Comparison of ENCODE assay signal across 19 cellular contexts in the genomic region with DNA sequence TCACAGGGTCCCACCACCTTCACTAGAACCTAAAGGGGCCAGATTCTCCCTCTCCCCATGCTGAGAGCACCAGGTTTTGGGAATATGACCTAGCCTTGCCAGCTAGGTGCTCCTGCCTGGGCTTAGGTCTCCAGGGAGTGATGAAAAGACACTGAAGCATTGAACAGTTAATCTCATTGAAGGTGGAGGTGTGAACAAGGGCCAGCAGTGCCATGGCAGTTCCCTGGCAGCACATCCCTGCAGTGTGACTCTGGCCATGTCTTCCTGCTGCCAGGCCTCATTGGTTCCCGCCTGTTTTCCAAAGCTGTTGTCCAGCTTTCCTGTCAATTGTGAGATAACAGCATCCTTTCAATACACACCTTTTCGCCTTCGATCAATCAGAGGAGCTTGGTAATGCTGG. TPM values are rescaled to one million over a fixed set of nuclear protein-coding genes. Genes with fewer than 3 reads are reported as not detected.
"Had no signal": no experiment of that assay in that cellular context is flagged by ENCODE, and none has a peak within 500 bp of the region (broad histone marks: within the 10 kb centered on the region; RNA-seq: fewer than 3 reads in every experiment).

No MANE protein-coding gene starts in this region.

- H3K4me3 ChIP-seq: pancreas, psoas muscle, upper lobe of right lung had no signal

- H3K4me1 Mint-ChIP-seq: activated CD4-positive, alpha-beta memory T cell treated with anti-CD3 and anti-CD28 coated beads, Interleukin-2, amount 10 ng/mL, durations not matched to agents 7 days and 5 days; activated naive CD8-positive, alpha-beta T cell treated with anti-CD3 and anti-CD28 coated beads for 36 hours; natural killer cell had no signal

- H3K4me1 ChIP-seq: breast epithelium, foreskin keratinocyte, pancreas, upper lobe of right lung had no signal

- H3K27ac ChIP-seq: foreskin keratinocyte, pancreas, psoas muscle, upper lobe of right lung had no signal

- H3K27me3 ChIP-seq: breast epithelium, foreskin keratinocyte, pancreas, upper lobe of right lung had no signal

- H3K4me3 Mint-ChIP-seq: activated CD4-positive, alpha-beta memory T cell treated with anti-CD3 and anti-CD28 coated beads, Interleukin-2, amount 10 ng/mL, durations not matched to agents 7 days and 5 days; activated CD4-positive, alpha-beta T cell treated with anti-CD3 and anti-CD28 coated beads, Interleukin-2, amount 10 ng/mL, durations not matched to agents 24 days and 14 days; activated naive CD8-positive, alpha-beta T cell treated with anti-CD3 and anti-CD28 coated beads for 36 hours; natural killer cell had no signal

- H3K36me3 Mint-ChIP-seq: activated naive CD8-positive, alpha-beta T cell treated with anti-CD3 and anti-CD28 coated beads for 36 hours; natural killer cell had no signal

- H3K9me3 ChIP-seq: breast epithelium, pancreas, psoas muscle, upper lobe of right lung had no signal

- H3K9me3 Mint-ChIP-seq: activated CD4-positive, alpha-beta memory T cell treated with anti-CD3 and anti-CD28 coated beads, Interleukin-2, amount 10 ng/mL, durations not matched to agents 7 days and 5 days; activated CD4-positive, alpha-beta T cell treated with anti-CD3 and anti-CD28 coated beads, Interleukin-2, amount 10 ng/mL, durations not matched to agents 24 days and 14 days; activated naive CD8-positive, alpha-beta T cell treated with anti-CD3 and anti-CD28 coated beads for 36 hours; natural killer cell had no signal

- H3K27ac Mint-ChIP-seq: activated CD4-positive, alpha-beta memory T cell treated with anti-CD3 and anti-CD28 coated beads, Interleukin-2, amount 10 ng/mL, durations not matched to agents 7 days and 5 days; activated CD4-positive, alpha-beta T cell treated with anti-CD3 and anti-CD28 coated beads, Interleukin-2, amount 10 ng/mL, durations not matched to agents 24 days and 14 days; activated naive CD8-positive, alpha-beta T cell treated with anti-CD3 and anti-CD28 coated beads for 36 hours; natural killer cell had no signal

- H3K27me3 Mint-ChIP-seq: activated naive CD8-positive, alpha-beta T cell treated with anti-CD3 and anti-CD28 coated beads for 36 hours had no signal

- DNase-seq: activated CD4-positive, alpha-beta memory T cell treated with anti-CD3 and anti-CD28 coated beads, Interleukin-2, amount 10 ng/mL, durations not matched to agents 7 days and 5 days; activated CD4-positive, alpha-beta T cell treated with anti-CD3 and anti-CD28 coated beads, Interleukin-2, amount 10 ng/mL, durations not matched to agents 24 days and 14 days; activated naive CD8-positive, alpha-beta T cell treated with anti-CD3 and anti-CD28 coated beads for 36 hours; effector CD4-positive, alpha-beta T cell; hippocampal formation; kidney glomerular epithelial cell; left ventricle myocardium superior; midbrain; natural killer cell; pancreas; psoas muscle; right cardiac atrium; stimulated activated CD4-positive, alpha-beta T cell treated with anti-CD3 and anti-CD28 coated beads, Interleukin-12 subunit alpha, Interleukin-12 subunit beta, amount 100 ng/mL, for 4 hours; stimulated activated CD4-positive, alpha-beta T cell treated with anti-CD3 and anti-CD28 coated beads, Interleukin-4, amount 100 ng/mL, for 4 hours; stimulated activated naive CD8-positive, alpha-beta T cell treated with anti-CD3 and anti-CD28 coated beads, Interleukin-15, Interleukin-2, amounts not matched to agents 100 U/mL and 50 U/mL, for 24 hours; upper lobe of right lung had no signal

- H3K36me3 ChIP-seq: breast epithelium, pancreas, upper lobe of right lung had no signal

- ATAC-seq: activated CD4-positive, CD25-positive, alpha-beta regulatory T cell treated with anti-CD3 and anti-CD28 coated beads, Interleukin-2, amount 50 U/mL, for 24 hours; natural killer cell; psoas muscle; stimulated activated naive CD8-positive, alpha-beta T cell treated with anti-CD3 and anti-CD28 coated beads, Interleukin-15, Interleukin-2, amounts not matched to agents 100 U/mL and 50 U/mL, for 24 hours; upper lobe of right lung had no signal

RNA-seq across cellular contexts. Expression of gene PPIL6, which starts 10.9 kb away (rescaled TPM):
- total RNA-seq: activated CD4-positive, alpha-beta memory T cell treated with anti-CD3 and anti-CD28 coated beads, Interleukin-2, amount 10 ng/mL, durations not matched to agents 7 days and 5 days; activated CD4-positive, alpha-beta T cell treated with anti-CD3 and anti-CD28 coated beads, Interleukin-2, amount 10 ng/mL, durations not matched to agents 24 days and 14 days had no signal
